23 cellular contexts compared by ENCODE assay signal in the genomic region with DNA sequence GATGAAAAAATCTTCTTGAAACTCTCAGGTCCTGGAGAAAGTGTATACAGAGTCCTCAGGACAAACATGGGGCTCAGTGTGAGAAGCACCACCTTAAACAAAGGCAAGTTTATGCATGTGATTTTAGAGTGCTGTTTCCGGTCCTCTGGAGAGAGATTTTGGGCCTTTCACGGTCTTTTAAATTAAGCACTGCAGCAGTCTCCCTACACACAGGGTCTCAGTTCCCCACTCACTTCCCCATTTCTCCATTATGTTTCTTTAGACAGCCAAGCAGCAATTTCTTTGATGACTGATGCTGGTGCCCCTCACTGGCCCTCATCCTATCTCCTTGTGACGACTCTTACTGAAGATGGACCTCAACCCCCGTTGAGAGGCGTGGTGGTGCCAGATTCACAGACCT.
"Had no signal": no experiment of that assay in that cellular context is flagged by ENCODE, and none has a peak within 500 bp of the region (broad histone marks: within the 10 kb centered on the region; RNA-seq: fewer than 3 reads in every experiment).

No MANE protein-coding gene starts in this region.

- H3K4me3 Mint-ChIP-seq: activated naive CD4-positive, alpha-beta T cell treated with anti-CD3 and anti-CD28 coated beads for 36 hours; activated naive CD8-positive, alpha-beta T cell treated with anti-CD3 and anti-CD28 coated beads for 36 hours; activated T-cell treated with anti-CD3 and anti-CD28 coated beads, Interleukin-2, amount 50 U/mL, for 72 hours; immature natural killer cell; natural killer cell; T-helper 17 cell; WTC11 had no signal

- H3K36me3 ChIP-seq: adrenal gland, heart left ventricle, right atrium auricular region, transverse colon had no signal

- H3K9me3 Mint-ChIP-seq: activated naive CD4-positive, alpha-beta T cell treated with anti-CD3 and anti-CD28 coated beads for 36 hours; activated naive CD8-positive, alpha-beta T cell treated with anti-CD3 and anti-CD28 coated beads for 36 hours; activated T-cell treated with anti-CD3 and anti-CD28 coated beads, Interleukin-2, amount 50 U/mL, for 72 hours; immature natural killer cell; natural killer cell; WTC11 had no signal

- DNase-seq: activated effector memory CD4-positive, alpha-beta T cell treated with Interleukin-2 at 50 U/mL for 16 hours; activated naive CD4-positive, alpha-beta T cell treated with anti-CD3 and anti-CD28 coated beads for 36 hours; activated naive CD8-positive, alpha-beta T cell treated with anti-CD3 and anti-CD28 coated beads for 36 hours; activated T-cell treated with anti-CD3 and anti-CD28 coated beads for 4 hours; activated T-cell treated with anti-CD3 and anti-CD28 coated beads, Interleukin-2, amount 50 U/mL, for 72 hours; adrenal gland; aorta; body of pancreas; effector memory CD4-positive, alpha-beta T cell; foreskin fibroblast; heart left ventricle; hypothalamus; immature natural killer cell; kidney; left colon; natural killer cell; stimulated activated naive CD8-positive, alpha-beta T cell treated with anti-CD3 and anti-CD28 coated beads, Interleukin-15, Interleukin-2, amounts not matched to agents 100 U/mL and 50 U/mL, for 24 hours; T-helper 17 cell; T1000; testis; transverse colon had no signal

- H3K4me3 ChIP-seq: adrenal gland, body of pancreas, heart left ventricle, right atrium auricular region, testis, transverse colon had no signal

- H3K4me1 ChIP-seq: body of pancreas, right atrium auricular region had no signal

- H3K27me3 ChIP-seq: adrenal gland, body of pancreas, heart left ventricle, right atrium auricular region, testis, transverse colon had no signal

- ATAC-seq: activated T-cell treated with anti-CD3 and anti-CD28 coated beads, Interleukin-2, amount 50 U/mL, for 72 hours; body of pancreas; heart left ventricle; left colon; natural killer cell; stimulated activated naive CD8-positive, alpha-beta T cell treated with anti-CD3 and anti-CD28 coated beads, Interleukin-15, Interleukin-2, amounts not matched to agents 100 U/mL and 50 U/mL, for 24 hours; T-helper 17 cell had no signal

- H3K36me3 Mint-ChIP-seq: activated naive CD8-positive, alpha-beta T cell treated with anti-CD3 and anti-CD28 coated beads for 36 hours; immature natural killer cell; natural killer cell; WTC11 had no signal

- H3K27ac Mint-ChIP-seq: activated naive CD4-positive, alpha-beta T cell treated with anti-CD3 and anti-CD28 coated beads for 36 hours; activated naive CD8-positive, alpha-beta T cell treated with anti-CD3 and anti-CD28 coated beads for 36 hours; activated T-cell treated with anti-CD3 and anti-CD28 coated beads, Interleukin-2, amount 50 U/mL, for 72 hours; immature natural killer cell; natural killer cell; T-helper 17 cell; WTC11 had no signal

- H3K27ac ChIP-seq: adrenal gland, body of pancreas, heart left ventricle, right atrium auricular region, testis, transverse colon had no signal

- H3K9me3 ChIP-seq: adrenal gland, body of pancreas, right atrium auricular region, testis, transverse colon had no signal
